1 cellular context compared by ENCODE assay signal in genomic region chr9:105683688-105684275, GRCh38.
TF ChIP-seq lines count a peak whose summit lies in the region.

No MANE protein-coding gene starts in this region.

TF ChIP-seq in GM23338, 12 proteins besides CTCF, POLR2A, EP300 and RAD21 (continued from another document):
- TF ChIP-seq, protein P1, sequence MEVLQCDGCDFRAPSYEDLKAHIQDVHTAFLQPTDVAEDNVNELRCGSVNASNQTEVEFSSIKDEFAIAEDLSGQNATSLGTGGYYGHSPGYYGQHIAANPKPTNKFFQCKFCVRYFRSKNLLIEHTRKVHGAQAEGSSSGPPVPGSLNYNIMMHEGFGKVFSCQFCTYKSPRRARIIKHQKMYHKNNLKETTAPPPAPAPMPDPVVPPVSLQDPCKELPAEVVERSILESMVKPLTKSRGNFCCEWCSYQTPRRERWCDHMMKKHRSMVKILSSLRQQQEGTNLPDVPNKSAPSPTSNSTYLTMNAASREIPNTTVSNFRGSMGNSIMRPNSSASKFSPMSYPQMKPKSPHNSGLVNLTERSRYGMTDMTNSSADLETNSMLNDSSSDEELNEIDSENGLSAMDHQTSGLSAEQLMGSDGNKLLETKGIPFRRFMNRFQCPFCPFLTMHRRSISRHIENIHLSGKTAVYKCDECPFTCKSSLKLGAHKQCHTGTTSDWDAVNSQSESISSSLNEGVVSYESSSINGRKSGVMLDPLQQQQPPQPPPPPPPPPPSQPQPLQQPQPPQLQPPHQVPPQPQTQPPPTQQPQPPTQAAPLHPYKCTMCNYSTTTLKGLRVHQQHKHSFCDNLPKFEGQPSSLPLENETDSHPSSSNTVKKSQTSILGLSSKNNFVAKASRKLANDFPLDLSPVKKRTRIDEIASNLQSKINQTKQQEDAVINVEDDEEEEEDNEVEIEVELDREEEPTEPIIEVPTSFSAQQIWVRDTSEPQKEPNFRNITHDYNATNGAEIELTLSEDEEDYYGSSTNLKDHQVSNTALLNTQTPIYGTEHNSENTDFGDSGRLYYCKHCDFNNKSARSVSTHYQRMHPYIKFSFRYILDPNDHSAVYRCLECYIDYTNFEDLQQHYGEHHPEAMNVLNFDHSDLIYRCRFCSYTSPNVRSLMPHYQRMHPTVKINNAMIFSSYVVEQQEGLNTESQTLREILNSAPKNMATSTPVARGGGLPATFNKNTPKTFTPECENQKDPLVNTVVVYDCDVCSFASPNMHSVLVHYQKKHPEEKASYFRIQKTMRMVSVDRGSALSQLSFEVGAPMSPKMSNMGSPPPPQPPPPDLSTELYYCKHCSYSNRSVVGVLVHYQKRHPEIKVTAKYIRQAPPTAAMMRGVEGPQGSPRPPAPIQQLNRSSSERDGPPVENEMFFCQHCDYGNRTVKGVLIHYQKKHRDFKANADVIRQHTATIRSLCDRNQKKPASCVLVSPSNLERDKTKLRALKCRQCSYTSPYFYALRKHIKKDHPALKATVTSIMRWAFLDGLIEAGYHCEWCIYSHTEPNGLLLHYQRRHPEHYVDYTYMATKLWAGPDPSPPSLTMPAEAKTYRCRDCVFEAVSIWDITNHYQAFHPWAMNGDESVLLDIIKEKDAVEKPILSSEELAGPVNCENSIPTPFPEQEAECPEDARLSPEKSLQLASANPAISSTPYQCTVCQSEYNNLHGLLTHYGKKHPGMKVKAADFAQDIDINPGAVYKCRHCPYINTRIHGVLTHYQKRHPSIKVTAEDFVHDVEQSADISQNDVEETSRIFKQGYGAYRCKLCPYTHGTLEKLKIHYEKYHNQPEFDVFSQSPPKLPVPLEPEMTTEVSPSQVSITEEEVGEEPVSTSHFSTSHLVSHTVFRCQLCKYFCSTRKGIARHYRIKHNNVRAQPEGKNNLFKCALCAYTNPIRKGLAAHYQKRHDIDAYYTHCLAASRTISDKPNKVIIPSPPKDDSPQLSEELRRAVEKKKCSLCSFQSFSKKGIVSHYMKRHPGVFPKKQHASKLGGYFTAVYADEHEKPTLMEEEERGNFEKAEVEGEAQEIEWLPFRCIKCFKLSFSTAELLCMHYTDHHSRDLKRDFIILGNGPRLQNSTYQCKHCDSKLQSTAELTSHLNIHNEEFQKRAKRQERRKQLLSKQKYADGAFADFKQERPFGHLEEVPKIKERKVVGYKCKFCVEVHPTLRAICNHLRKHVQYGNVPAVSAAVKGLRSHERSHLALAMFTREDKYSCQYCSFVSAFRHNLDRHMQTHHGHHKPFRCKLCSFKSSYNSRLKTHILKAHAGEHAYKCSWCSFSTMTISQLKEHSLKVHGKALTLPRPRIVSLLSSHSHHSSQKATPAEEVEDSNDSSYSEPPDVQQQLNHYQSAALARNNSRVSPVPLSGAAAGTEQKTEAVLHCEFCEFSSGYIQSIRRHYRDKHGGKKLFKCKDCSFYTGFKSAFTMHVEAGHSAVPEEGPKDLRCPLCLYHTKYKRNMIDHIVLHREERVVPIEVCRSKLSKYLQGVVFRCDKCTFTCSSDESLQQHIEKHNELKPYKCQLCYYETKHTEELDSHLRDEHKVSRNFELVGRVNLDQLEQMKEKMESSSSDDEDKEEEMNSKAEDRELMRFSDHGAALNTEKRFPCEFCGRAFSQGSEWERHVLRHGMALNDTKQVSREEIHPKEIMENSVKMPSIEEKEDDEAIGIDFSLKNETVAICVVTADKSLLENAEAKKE (CRISPR knock-in tag; IDR thresholded peaks at IDR 0.05) = no peak
- TF ChIP-seq CREB1 (CRISPR knock-in tag; IDR thresholded peaks at IDR 0.05; ENCODE audit: low read depth) (no peak), ETS1 (IDR thresholded peaks at IDR 0.05) (no peak), STAT1 (IDR thresholded peaks at IDR 0.05; ENCODE audit: unreplicated experiment) (no peak), REST (IDR thresholded peaks at IDR 0.05; ENCODE audit: unreplicated experiment) (no peak), EZH2phosphoT487 (IDR thresholded peaks at IDR 0.05; ENCODE audit: unreplicated experiment) (no peak), ZNF114 (CRISPR knock-in tag; IDR thresholded peaks at IDR 0.05) (no peak), EZH2 (IDR thresholded peaks at IDR 0.05; ENCODE audit: low read depth, unreplicated experiment) (no peak), JUNB (IDR thresholded peaks at IDR 0.05; ENCODE audit: unreplicated experiment) (no peak)
